In the genomic region with DNA sequence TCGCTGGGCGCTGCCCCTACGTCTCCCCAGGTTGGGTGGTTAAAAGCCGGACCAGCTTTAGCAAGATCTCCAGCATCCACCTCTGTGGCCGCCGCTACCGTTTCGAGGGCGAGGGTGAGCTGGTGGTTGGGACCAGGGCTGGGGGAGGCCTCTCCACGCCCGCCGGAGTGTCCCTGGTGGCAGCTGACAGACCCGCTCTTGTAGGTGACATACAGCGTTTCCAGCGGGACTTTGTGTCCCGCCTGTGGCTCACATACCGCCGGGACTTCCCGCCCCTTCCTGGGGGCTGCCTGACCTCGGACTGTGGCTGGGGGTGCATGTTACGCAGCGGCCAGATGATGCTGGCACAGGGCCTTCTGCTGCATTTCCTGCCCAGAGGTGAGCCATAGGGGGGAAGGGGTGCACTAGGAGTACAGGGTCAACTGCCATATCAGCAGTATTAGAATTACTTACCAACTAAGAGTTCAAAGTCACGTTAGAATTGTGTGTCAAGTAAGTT, we compare ENCODE assay signal across 1 cellular context.
TF ChIP-seq lines count a peak whose summit lies in the region.

No MANE protein-coding gene starts in this region.

TF ChIP-seq in GM23338, 12 proteins besides CTCF, POLR2A, EP300 and RAD21 (continued from another document):
- TF ChIP-seq REST (IDR thresholded peaks at IDR 0.05; ENCODE audit: unreplicated experiment) (no peak), ZNF331 (CRISPR knock-in tag; IDR thresholded peaks at IDR 0.05; ENCODE audit: low read depth) (no peak), POLR2AphosphoS5 (IDR thresholded peaks at IDR 0.05; ENCODE audit: low read depth) (no peak), STAT1 (IDR thresholded peaks at IDR 0.05; ENCODE audit: unreplicated experiment) (no peak), JUNB (IDR thresholded peaks at IDR 0.05; ENCODE audit: unreplicated experiment) (no peak), EZH2phosphoT487 (IDR thresholded peaks at IDR 0.05; ENCODE audit: unreplicated experiment) (no peak)
- TF ChIP-seq, protein P1, sequence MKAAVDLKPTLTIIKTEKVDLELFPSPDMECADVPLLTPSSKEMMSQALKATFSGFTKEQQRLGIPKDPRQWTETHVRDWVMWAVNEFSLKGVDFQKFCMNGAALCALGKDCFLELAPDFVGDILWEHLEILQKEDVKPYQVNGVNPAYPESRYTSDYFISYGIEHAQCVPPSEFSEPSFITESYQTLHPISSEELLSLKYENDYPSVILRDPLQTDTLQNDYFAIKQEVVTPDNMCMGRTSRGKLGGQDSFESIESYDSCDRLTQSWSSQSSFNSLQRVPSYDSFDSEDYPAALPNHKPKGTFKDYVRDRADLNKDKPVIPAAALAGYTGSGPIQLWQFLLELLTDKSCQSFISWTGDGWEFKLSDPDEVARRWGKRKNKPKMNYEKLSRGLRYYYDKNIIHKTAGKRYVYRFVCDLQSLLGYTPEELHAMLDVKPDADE (IDR thresholded peaks at IDR 0.05) = no peak
- TF ChIP-seq, protein P2, sequence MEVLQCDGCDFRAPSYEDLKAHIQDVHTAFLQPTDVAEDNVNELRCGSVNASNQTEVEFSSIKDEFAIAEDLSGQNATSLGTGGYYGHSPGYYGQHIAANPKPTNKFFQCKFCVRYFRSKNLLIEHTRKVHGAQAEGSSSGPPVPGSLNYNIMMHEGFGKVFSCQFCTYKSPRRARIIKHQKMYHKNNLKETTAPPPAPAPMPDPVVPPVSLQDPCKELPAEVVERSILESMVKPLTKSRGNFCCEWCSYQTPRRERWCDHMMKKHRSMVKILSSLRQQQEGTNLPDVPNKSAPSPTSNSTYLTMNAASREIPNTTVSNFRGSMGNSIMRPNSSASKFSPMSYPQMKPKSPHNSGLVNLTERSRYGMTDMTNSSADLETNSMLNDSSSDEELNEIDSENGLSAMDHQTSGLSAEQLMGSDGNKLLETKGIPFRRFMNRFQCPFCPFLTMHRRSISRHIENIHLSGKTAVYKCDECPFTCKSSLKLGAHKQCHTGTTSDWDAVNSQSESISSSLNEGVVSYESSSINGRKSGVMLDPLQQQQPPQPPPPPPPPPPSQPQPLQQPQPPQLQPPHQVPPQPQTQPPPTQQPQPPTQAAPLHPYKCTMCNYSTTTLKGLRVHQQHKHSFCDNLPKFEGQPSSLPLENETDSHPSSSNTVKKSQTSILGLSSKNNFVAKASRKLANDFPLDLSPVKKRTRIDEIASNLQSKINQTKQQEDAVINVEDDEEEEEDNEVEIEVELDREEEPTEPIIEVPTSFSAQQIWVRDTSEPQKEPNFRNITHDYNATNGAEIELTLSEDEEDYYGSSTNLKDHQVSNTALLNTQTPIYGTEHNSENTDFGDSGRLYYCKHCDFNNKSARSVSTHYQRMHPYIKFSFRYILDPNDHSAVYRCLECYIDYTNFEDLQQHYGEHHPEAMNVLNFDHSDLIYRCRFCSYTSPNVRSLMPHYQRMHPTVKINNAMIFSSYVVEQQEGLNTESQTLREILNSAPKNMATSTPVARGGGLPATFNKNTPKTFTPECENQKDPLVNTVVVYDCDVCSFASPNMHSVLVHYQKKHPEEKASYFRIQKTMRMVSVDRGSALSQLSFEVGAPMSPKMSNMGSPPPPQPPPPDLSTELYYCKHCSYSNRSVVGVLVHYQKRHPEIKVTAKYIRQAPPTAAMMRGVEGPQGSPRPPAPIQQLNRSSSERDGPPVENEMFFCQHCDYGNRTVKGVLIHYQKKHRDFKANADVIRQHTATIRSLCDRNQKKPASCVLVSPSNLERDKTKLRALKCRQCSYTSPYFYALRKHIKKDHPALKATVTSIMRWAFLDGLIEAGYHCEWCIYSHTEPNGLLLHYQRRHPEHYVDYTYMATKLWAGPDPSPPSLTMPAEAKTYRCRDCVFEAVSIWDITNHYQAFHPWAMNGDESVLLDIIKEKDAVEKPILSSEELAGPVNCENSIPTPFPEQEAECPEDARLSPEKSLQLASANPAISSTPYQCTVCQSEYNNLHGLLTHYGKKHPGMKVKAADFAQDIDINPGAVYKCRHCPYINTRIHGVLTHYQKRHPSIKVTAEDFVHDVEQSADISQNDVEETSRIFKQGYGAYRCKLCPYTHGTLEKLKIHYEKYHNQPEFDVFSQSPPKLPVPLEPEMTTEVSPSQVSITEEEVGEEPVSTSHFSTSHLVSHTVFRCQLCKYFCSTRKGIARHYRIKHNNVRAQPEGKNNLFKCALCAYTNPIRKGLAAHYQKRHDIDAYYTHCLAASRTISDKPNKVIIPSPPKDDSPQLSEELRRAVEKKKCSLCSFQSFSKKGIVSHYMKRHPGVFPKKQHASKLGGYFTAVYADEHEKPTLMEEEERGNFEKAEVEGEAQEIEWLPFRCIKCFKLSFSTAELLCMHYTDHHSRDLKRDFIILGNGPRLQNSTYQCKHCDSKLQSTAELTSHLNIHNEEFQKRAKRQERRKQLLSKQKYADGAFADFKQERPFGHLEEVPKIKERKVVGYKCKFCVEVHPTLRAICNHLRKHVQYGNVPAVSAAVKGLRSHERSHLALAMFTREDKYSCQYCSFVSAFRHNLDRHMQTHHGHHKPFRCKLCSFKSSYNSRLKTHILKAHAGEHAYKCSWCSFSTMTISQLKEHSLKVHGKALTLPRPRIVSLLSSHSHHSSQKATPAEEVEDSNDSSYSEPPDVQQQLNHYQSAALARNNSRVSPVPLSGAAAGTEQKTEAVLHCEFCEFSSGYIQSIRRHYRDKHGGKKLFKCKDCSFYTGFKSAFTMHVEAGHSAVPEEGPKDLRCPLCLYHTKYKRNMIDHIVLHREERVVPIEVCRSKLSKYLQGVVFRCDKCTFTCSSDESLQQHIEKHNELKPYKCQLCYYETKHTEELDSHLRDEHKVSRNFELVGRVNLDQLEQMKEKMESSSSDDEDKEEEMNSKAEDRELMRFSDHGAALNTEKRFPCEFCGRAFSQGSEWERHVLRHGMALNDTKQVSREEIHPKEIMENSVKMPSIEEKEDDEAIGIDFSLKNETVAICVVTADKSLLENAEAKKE (CRISPR knock-in tag; IDR thresholded peaks at IDR 0.05) = no peak
